In the genomic region with DNA sequence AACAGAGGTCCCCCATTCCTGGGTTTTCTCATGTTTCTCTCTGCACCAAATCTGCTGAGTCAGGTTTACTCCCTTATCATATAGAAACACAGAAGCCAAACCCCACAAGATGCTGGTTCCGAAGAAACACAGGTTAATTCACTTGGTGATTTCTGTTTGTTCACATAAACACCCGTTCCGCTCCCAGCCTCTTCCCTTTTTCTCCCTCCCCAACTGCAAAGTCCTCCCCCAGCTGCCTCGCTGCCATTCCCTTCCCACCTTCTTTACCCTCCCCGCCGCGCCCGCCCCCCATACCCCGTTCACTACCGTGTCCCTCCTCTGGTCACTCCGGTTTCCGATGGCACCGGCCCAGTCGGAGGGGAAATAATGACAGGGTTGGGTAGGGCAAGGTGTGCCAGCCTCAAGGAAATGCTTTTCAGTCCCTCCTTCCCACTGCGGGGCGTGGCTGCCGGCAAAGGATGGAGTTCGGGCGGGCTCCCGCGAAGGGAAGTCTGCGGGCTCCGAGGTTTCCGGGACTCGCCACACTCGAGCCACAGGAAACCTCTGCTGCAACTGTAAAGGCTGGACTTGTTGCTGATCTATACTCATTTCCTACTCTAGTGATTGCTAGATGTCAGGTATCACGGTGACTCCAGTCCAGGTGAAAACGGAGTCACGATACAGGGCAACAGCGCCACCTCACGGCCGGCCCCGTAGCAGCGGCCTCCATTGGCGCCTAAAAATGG, we compare ENCODE assay signal across 8 cellular contexts.
A peak's percentile ranks its signal among the peaks of the same experiment; 100 is the strongest.
DNase-seq lines count a peak whose midpoint lies in the region; ATAC-seq and TF ChIP-seq lines count a peak whose summit lies in the region.

A gene with protein sequence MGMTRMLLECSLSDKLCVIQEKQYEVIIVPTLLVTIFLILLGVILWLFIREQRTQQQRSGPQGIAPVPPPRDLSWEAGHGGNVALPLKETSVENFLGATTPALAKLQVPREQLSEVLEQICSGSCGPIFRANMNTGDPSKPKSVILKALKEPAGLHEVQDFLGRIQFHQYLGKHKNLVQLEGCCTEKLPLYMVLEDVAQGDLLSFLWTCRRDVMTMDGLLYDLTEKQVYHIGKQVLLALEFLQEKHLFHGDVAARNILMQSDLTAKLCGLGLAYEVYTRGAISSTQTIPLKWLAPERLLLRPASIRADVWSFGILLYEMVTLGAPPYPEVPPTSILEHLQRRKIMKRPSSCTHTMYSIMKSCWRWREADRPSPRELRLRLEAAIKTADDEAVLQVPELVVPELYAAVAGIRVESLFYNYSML (minus strand): TSS at position 393 of the 725 bp plus-strand sequence. CDS start 39,434 bp downstream, outside the sequence.

- peaks cover 8 to 10% of the 10 kb centered on the region in 2 donors for H3K4me1 ChIP-seq in mucosa of rectum (ENCODE audit: control insufficient read depth in 2 of 2, insufficient read depth in 2 of 2, low read length in 2 of 2)

- H3K27ac ChIP-seq in epithelial cell of prostate (peak within 1 kb of the TSS; percentile 92), mucosa of rectum (ENCODE audit: low read depth in 2 of 2, low read length in 2 of 2) (peak within 1 kb of the TSS; percentile 94 to 97)

- peak; percentile 86 for TF ChIP-seq CTCF in GM12874 (IDR thresholded peaks at IDR 0.05; ENCODE audit: insufficient read depth, low read depth, low read length)

- ATAC-seq in HG03159 (IDR thresholded peaks at IDR 0.05; ENCODE audit: unreplicated experiment) (peak; percentile 74), GM21423 (IDR thresholded peaks at IDR 0.05; ENCODE audit: unreplicated experiment) (no peak)

- H3K27me3 ChIP-seq in mucosa of rectum (ENCODE audit: control insufficient read depth in 2 of 2, insufficient read depth in 2 of 2, low read length in 2 of 2): peaks cover 0 to 5% of the 10 kb centered on the region in 2 donors

- H3K9ac ChIP-seq in mucosa of rectum (ENCODE audit: low read depth in 1 of 2, low read length in 2 of 2): peak within 1 kb of the TSS; percentile 80 to 97

- H3K9me3 ChIP-seq in mucosa of rectum (ENCODE audit: control insufficient read depth in 2 of 2, low read length in 2 of 2): no peaks in the 10 kb centered on the region

- H3K4me3 ChIP-seq in mucosa of rectum (ENCODE audit: low read length in 2 of 2): peak within 1 kb of the TSS; percentile 84 to 85

- DNase-seq in NCI-H774 (lab: John Stamatoyannopoulos, UW) (peak; percentile 83), epithelial cell of prostate (ENCODE audit: low read depth, low spot score) (peak; percentile 50)
- DNase-seq in activated CD8-positive, alpha-beta memory T cell treated with anti-CD3 and anti-CD28 coated beads, Interleukin-2, amount 50 U/mL, for 24 hours (ENCODE audit: extremely low read depth): peak; percentile 23
- peak; percentile 36 to 63 for DNase-seq in stimulated activated CD8-positive, alpha-beta memory T cell treated with anti-CD3 and anti-CD28 coated beads, Interleukin-4, amount 100 ng/mL, for 1 hour (ENCODE audit: low read depth in 2 of 2, low spot score in 1 of 2)

- no peaks in the 10 kb centered on the region for H3K36me3 ChIP-seq in mucosa of rectum (ENCODE audit: control insufficient read depth in 2 of 2, insufficient read depth in 2 of 2, low read length in 2 of 2)

Comparison
In these comparisons a context has a peak if more than half of its experiments do, and no peak if none do; other contexts are left out.
1. DNase-seq: peak in every context shown above with its lines; median percentile 83 in NCI-H774; 50 in epithelial cell of prostate; 50 in stimulated activated CD8-positive, alpha-beta memory T cell treated with anti-CD3 and anti-CD28 coated beads, Interleukin-4, amount 100 ng/mL, for 1 hour; 23 in activated CD8-positive, alpha-beta memory T cell treated with anti-CD3 and anti-CD28 coated beads, Interleukin-2, amount 50 U/mL, for 24 hours.